Comparison of ENCODE assay signal across 1 cellular context in the genomic region with DNA sequence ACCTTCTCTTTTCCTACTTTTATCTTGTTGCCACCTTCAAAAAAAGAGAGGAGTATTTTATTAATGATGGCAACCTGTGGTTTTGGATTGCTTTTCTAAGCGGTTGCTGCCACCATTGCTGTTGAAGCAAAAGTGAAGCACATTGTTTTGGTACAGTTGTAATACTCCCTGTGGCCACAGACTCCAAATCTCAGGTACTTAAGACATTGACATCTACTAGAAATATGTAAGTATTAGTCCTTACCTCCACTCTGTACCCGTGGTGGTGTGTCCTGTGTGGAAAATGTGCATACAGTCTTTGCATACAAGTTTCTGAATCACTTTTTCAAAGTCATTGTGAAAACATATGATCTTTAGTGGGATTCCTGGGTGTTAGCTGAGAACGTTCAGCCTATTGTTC.
TF ChIP-seq lines count a peak whose summit lies in the region.

No MANE protein-coding gene starts in this region.

TF ChIP-seq in K562, 482 proteins besides CTCF, POLR2A, EP300 and RAD21:
- TF ChIP-seq, protein P1, sequence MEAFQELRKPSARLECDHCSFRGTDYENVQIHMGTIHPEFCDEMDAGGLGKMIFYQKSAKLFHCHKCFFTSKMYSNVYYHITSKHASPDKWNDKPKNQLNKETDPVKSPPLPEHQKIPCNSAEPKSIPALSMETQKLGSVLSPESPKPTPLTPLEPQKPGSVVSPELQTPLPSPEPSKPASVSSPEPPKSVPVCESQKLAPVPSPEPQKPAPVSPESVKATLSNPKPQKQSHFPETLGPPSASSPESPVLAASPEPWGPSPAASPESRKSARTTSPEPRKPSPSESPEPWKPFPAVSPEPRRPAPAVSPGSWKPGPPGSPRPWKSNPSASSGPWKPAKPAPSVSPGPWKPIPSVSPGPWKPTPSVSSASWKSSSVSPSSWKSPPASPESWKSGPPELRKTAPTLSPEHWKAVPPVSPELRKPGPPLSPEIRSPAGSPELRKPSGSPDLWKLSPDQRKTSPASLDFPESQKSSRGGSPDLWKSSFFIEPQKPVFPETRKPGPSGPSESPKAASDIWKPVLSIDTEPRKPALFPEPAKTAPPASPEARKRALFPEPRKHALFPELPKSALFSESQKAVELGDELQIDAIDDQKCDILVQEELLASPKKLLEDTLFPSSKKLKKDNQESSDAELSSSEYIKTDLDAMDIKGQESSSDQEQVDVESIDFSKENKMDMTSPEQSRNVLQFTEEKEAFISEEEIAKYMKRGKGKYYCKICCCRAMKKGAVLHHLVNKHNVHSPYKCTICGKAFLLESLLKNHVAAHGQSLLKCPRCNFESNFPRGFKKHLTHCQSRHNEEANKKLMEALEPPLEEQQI (IDR thresholded peaks at IDR 0.05), result no peak
- TF ChIP-seq ZNF175 (CRISPR knock-in tag; IDR thresholded peaks at IDR 0.05; ENCODE audit: low read depth) (no peak), PRPF4 (IDR thresholded peaks at IDR 0.05; ENCODE audit: insufficient read depth, low read depth, low read length, poor library complexity, severe bottlenecking) (no peak), HDGF (IDR thresholded peaks at IDR 0.05) (no peak), POLR2AphosphoS5 (IDR thresholded peaks at IDR 0.05; ENCODE audit: control insufficient read depth, insufficient read depth, low read depth, low read length) (no peak), CREBBP (IDR thresholded peaks at IDR 0.05; ENCODE audit: low read depth, low read length) (no peak), ZNF133 (CRISPR knock-in tag; IDR thresholded peaks at IDR 0.05) (no peak), ZNF79 (CRISPR knock-in tag; IDR thresholded peaks at IDR 0.05; ENCODE audit: low read depth) (no peak), MYC (IDR thresholded peaks at IDR 0.05; ENCODE audit: low read depth, low read length) (no peak), MYC (CRISPR knock-in tag; IDR thresholded peaks at IDR 0.05; ENCODE audit: borderline replicate concordance, low read depth) (no peak), ZNF75A (CRISPR knock-in tag; IDR thresholded peaks at IDR 0.05) (no peak), ZNF124 (CRISPR knock-in tag; IDR thresholded peaks at IDR 0.05) (no peak), ZNF184 (CRISPR knock-in tag; IDR thresholded peaks at IDR 0.05) (no peak), ZNF146 (CRISPR knock-in tag; IDR thresholded peaks at IDR 0.05; ENCODE audit: unreplicated experiment) (no peak)
- TF ChIP-seq, protein P2, sequence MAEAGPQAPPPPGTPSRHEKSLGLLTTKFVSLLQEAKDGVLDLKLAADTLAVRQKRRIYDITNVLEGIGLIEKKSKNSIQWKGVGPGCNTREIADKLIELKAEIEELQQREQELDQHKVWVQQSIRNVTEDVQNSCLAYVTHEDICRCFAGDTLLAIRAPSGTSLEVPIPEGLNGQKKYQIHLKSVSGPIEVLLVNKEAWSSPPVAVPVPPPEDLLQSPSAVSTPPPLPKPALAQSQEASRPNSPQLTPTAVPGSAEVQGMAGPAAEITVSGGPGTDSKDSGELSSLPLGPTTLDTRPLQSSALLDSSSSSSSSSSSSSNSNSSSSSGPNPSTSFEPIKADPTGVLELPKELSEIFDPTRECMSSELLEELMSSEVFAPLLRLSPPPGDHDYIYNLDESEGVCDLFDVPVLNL (CRISPR knock-in tag; IDR thresholded peaks at IDR 0.05; ENCODE audit: low read depth), result no peak
- TF ChIP-seq, protein P3, sequence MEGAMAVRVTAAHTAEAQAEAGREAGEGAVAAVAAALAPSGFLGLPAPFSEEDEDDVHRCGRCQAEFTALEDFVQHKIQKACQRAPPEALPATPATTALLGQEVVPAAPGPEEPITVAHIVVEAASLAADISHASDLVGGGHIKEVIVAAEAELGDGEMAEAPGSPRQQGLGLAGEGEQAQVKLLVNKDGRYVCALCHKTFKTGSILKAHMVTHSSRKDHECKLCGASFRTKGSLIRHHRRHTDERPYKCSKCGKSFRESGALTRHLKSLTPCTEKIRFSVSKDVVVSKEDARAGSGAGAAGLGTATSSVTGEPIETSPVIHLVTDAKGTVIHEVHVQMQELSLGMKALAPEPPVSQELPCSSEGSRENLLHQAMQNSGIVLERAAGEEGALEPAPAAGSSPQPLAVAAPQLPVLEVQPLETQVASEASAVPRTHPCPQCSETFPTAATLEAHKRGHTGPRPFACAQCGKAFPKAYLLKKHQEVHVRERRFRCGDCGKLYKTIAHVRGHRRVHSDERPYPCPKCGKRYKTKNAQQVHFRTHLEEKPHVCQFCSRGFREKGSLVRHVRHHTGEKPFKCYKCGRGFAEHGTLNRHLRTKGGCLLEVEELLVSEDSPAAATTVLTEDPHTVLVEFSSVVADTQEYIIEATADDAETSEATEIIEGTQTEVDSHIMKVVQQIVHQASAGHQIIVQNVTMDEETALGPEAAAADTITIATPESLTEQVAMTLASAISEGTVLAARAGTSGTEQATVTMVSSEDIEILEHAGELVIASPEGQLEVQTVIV (CRISPR knock-in tag; IDR thresholded peaks at IDR 0.05; ENCODE audit: borderline replicate concordance), result no peak
- TF ChIP-seq, protein P4, sequence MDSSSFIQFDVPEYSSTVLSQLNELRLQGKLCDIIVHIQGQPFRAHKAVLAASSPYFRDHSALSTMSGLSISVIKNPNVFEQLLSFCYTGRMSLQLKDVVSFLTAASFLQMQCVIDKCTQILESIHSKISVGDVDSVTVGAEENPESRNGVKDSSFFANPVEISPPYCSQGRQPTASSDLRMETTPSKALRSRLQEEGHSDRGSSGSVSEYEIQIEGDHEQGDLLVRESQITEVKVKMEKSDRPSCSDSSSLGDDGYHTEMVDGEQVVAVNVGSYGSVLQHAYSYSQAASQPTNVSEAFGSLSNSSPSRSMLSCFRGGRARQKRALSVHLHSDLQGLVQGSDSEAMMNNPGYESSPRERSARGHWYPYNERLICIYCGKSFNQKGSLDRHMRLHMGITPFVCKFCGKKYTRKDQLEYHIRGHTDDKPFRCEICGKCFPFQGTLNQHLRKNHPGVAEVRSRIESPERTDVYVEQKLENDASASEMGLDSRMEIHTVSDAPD (CRISPR knock-in tag; IDR thresholded peaks at IDR 0.05), result no peak
